Comparison of ENCODE assay signal across 1 cellular context in genomic region chr14:45134051-45134958, GRCh38.
A peak's percentile ranks its signal among the peaks of the same experiment; 100 is the strongest.
TF ChIP-seq lines count a peak whose summit lies in the region.

FKBP3 (minus strand) TSS chr14:45134481; CDS start chr14:45134456, 25 bp downstream.

TF ChIP-seq in K562, 482 proteins besides CTCF, POLR2A, EP300 and RAD21 (continued from another document and continues in another):
- TF ChIP-seq ZNF609 (CRISPR knock-in tag; IDR thresholded peaks at IDR 0.05; ENCODE audit: borderline replicate concordance) (no peak), SRSF1 (IDR thresholded peaks at IDR 0.05; ENCODE audit: low read depth, low read length) (no peak), EWSR1 (IDR thresholded peaks at IDR 0.05; ENCODE audit: borderline replicate concordance, low read depth, partially characterized antibody) (no peak), NEUROD1 (IDR thresholded peaks at IDR 0.05; ENCODE audit: borderline replicate concordance, low read depth, low read length, partially characterized antibody) (peak; percentile 65), OTX1 (CRISPR knock-in tag; IDR thresholded peaks at IDR 0.05) (no peak), ASH1L (IDR thresholded peaks at IDR 0.05; ENCODE audit: borderline replicate concordance, low read depth, partially characterized antibody) (peak; percentile 71), KDM4B (IDR thresholded peaks at IDR 0.05; ENCODE audit: borderline replicate concordance in 2 of 2, low read depth in 1 of 2) (no peak), SMARCE1 (IDR thresholded peaks at IDR 0.05) (no peak), SMARCB1 (IDR thresholded peaks at IDR 0.05; ENCODE audit: insufficient read length, low read depth) (no peak), RBM15 (IDR thresholded peaks at IDR 0.05; ENCODE audit: insufficient read depth, low read length) (no peak), XRCC4 (IDR thresholded peaks at IDR 0.05; ENCODE audit: extremely low read depth, insufficient read depth, insufficient read length) (no peak), LEF1 (IDR thresholded peaks at IDR 0.05) (no peak), E2F5 (CRISPR knock-in tag; IDR thresholded peaks at IDR 0.05) (no peak), YBX1 (IDR thresholded peaks at IDR 0.05) (no peak), E2F3 (CRISPR knock-in tag; IDR thresholded peaks at IDR 0.05) (no peak), GABPA (tag; conservative IDR thresholded peaks at IDR 0.05; ENCODE audit: low read depth) (no peak; the same call in 1 of the 2 replicates), KLF13 (tag; IDR thresholded peaks at IDR 0.05; ENCODE audit: borderline replicate concordance, low read depth) (no peak), RBM34 (IDR thresholded peaks at IDR 0.05; ENCODE audit: borderline replicate concordance, insufficient read depth, low read length) (no peak), MCM2 (IDR thresholded peaks at IDR 0.05; ENCODE audit: low read depth) (no peak), CREB1 (IDR thresholded peaks at IDR 0.05) (no peak), CREB1 (CRISPR knock-in tag; IDR thresholded peaks at IDR 0.05) (peak; percentile 52; the same call in 1 of the 2 replicates), HMGN3 (IDR thresholded peaks at IDR 0.05; ENCODE audit: borderline replicate concordance, extremely low read depth, insufficient read length, low read depth, low read length) (peak; percentile 25), ZNF3 (CRISPR knock-in tag; IDR thresholded peaks at IDR 0.05) (no peak), ZBED1 (IDR thresholded peaks at IDR 0.05) (no peak), KLF16 (IDR thresholded peaks at IDR 0.05) (no peak), MTF1 (CRISPR knock-in tag; IDR thresholded peaks at IDR 0.05; ENCODE audit: borderline replicate concordance) (no peak), HNRNPH1 (optimal IDR thresholded peaks at IDR 0.05; ENCODE audit: low read depth, low read length) (no peak), ELF1 (tag; IDR thresholded peaks at IDR 0.05) (no peak; the same call in 1 of the 2 replicates), BHLHE40 (IDR thresholded peaks at IDR 0.05; ENCODE audit: low read length) (peak; percentile 85), NFRKB (IDR thresholded peaks at IDR 0.05; ENCODE audit: low read depth) (no peak; the same call in 1 of the 2 replicates), NFXL1 (CRISPR knock-in tag; IDR thresholded peaks at IDR 0.05) (no peak), ZNF274 (IDR thresholded peaks at IDR 0.05; ENCODE audit: borderline replicate concordance, low read depth, low read length) (no peak), RBM17 (IDR thresholded peaks at IDR 0.05; ENCODE audit: borderline replicate concordance, low read depth, low read length) (no peak), HCFC1 (IDR thresholded peaks at IDR 0.05; ENCODE audit: low read depth, low read length) (no peak), BRD4 (IDR thresholded peaks at IDR 0.05) (no peak), ZNF384 (IDR thresholded peaks at IDR 0.05; ENCODE audit: low read depth, low read length) (no peak), PPARD (CRISPR knock-in tag; IDR thresholded peaks at IDR 0.05) (no peak), TSC22D4 (tag; IDR thresholded peaks at IDR 0.05) (no peak), KDM5B (IDR thresholded peaks at IDR 0.05; ENCODE audit: insufficient replicate concordance, low read depth, low read length) (peak; percentile 90), MTA2 (IDR thresholded peaks at IDR 0.05; ENCODE audit: low read depth) (no peak), STAT6 (CRISPR knock-in tag; IDR thresholded peaks at IDR 0.05) (no peak), POLR2G (IDR thresholded peaks at IDR 0.05; ENCODE audit: low read depth, low read length) (peak; percentile 91), CEBPB (tag; IDR thresholded peaks at IDR 0.05) (no peak), VEZF1 (CRISPR knock-in tag; IDR thresholded peaks at IDR 0.05) (peak; percentile 75), STAT5B (CRISPR knock-in tag; IDR thresholded peaks at IDR 0.05) (no peak), NR2F6 (CRISPR knock-in tag; IDR thresholded peaks at IDR 0.05) (no peak), KAT7 (CRISPR knock-in tag; IDR thresholded peaks at IDR 0.05; ENCODE audit: borderline replicate concordance) (no peak; the same call in 1 of the 2 replicates), CBX3 (IDR thresholded peaks at IDR 0.05; ENCODE audit: borderline replicate concordance in 1 of 2, low read length in 2 of 2) (no peak), NONO (IDR thresholded peaks at IDR 0.05; ENCODE audit: low read depth in 2 of 2, low read length in 1 of 2) (peak in 1 of 2 experiments; percentile 99; a peak in 2 of 4 replicates), ZNF561 (CRISPR knock-in tag; conservative IDR thresholded peaks at IDR 0.05) (no peak), ZNF589 (CRISPR knock-in tag; IDR thresholded peaks at IDR 0.05; ENCODE audit: low read depth) (no peak), CBFA2T3 (IDR thresholded peaks at IDR 0.05) (no peak), BMI1 (IDR thresholded peaks at IDR 0.05; ENCODE audit: low read length) (no peak), ZBTB11 (CRISPR knock-in tag; IDR thresholded peaks at IDR 0.05) (peak; percentile 54 to 94 (median 79); a peak in 5 of 6 replicates), PHB (CRISPR knock-in tag; IDR thresholded peaks at IDR 0.05) (no peak), PHF21A (IDR thresholded peaks at IDR 0.05; ENCODE audit: borderline replicate concordance, low read depth) (no peak), ZNF232 (CRISPR knock-in tag; IDR thresholded peaks at IDR 0.05) (no peak), SNIP1 (IDR thresholded peaks at IDR 0.05; ENCODE audit: low read depth) (no peak), CAMTA2 (CRISPR knock-in tag; conservative IDR thresholded peaks at IDR 0.05) (no peak)
- TF ChIP-seq, protein P1, sequence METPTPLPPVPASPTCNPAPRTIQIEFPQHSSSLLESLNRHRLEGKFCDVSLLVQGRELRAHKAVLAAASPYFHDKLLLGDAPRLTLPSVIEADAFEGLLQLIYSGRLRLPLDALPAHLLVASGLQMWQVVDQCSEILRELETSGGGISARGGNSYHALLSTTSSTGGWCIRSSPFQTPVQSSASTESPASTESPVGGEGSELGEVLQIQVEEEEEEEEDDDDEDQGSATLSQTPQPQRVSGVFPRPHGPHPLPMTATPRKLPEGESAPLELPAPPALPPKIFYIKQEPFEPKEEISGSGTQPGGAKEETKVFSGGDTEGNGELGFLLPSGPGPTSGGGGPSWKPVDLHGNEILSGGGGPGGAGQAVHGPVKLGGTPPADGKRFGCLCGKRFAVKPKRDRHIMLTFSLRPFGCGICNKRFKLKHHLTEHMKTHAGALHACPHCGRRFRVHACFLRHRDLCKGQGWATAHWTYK (CRISPR knock-in tag; IDR thresholded peaks at IDR 0.05) = no peak
- TF ChIP-seq, protein P2, sequence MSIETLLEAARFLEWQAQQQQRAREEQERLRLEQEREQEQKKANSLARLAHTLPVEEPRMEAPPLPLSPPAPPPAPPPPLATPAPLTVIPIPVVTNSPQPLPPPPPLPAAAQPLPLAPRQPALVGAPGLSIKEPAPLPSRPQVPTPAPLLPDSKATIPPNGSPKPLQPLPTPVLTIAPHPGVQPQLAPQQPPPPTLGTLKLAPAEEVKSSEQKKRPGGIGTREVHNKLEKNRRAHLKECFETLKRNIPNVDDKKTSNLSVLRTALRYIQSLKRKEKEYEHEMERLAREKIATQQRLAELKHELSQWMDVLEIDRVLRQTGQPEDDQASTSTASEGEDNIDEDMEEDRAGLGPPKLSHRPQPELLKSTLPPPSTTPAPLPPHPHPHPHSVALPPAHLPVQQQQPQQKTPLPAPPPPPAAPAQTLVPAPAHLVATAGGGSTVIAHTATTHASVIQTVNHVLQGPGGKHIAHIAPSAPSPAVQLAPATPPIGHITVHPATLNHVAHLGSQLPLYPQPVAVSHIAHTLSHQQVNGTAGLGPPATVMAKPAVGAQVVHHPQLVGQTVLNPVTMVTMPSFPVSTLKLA (conservative IDR thresholded peaks at IDR 0.05) = peak; percentile 54 to 70
- TF ChIP-seq, protein P3, sequence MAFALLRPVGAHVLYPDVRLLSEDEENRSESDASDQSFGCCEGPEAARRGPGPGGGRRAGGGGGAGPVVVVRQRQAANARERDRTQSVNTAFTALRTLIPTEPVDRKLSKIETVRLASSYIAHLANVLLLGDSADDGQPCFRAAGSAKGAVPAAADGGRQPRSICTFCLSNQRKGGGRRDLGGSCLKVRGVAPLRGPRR (CRISPR knock-in tag; IDR thresholded peaks at IDR 0.05) = no peak
